ENCODE assay signal across 7 cellular contexts in genomic region chr6:26199773-26200728, GRCh38.
DNase-seq lines count a peak whose midpoint lies in the region; ATAC-seq and TF ChIP-seq lines count a peak whose summit lies in the region.

No MANE protein-coding gene starts in this region.

- CTCF ChIA-PET in MCF 10A (lab: Yijun Ruan, JAX): interaction anchor here (0.6 to 2.9 kb wide), 6 partner anchors 17 to 169 kb away, joined by 3 to 20 read pairs (median 4); a partner anchor contains a TSS

- H3K27ac Mint-ChIP-seq in MCF 10A (ENCODE audit: low read depth, unreplicated experiment): peak overlapping the region; percentile 96

- peak; percentile 83 for TF ChIP-seq POLR2A in GM19193 (IDR thresholded peaks at IDR 0.05; ENCODE audit: extremely low read depth, insufficient read depth, insufficient read length)
- TF ChIP-seq POLR2A in uterus (IDR thresholded peaks at IDR 0.05): no peak

- BruUV-seq in MCF 10A (replicated peaks; lab: Mats Ljungman, UMichigan): TSS peak; percentile 86

- H3K36me3 Mint-ChIP-seq in MCF 10A (ENCODE audit: insufficient read depth, unreplicated experiment): peaks cover 36% of the 10 kb centered on the region

- H3K9me3 ChIP-seq in lower lobe of right lung (no peaks in the 10 kb centered on the region), uterus (no peaks in the 10 kb centered on the region)

- peaks cover 8% of the 10 kb centered on the region for H3K4me1 ChIP-seq in lower lobe of right lung
- H3K4me1 ChIP-seq in uterus: no peaks in the 10 kb centered on the region

- no peak for ATAC-seq in lower lobe of right lung

- H3K27ac ChIP-seq in lower lobe of right lung (peak overlapping the region; percentile 97), uterus (peak overlapping the region; percentile 91 to 99)

- DNase-seq in NCI-H526 treated with DMSO at 0.1 percent for 48 hours (lab: John Stamatoyannopoulos, UW) (peak; percentile 73), MCF 10A (ENCODE audit: unreplicated experiment) (no peak), lower lobe of right lung (peak; percentile 64), uterus (no peak), retina (no peak)
- no peak for DNase-seq in stimulated activated CD4-positive, alpha-beta T cell treated with anti-CD3 and anti-CD28 coated beads, Interleukin-4, amount 100 ng/mL, for 1 hour

- H3K4me1 Mint-ChIP-seq in MCF 10A (ENCODE audit: insufficient read depth, unreplicated experiment): peaks cover 20% of the 10 kb centered on the region

- no peaks in the 10 kb centered on the region for H3K36me3 ChIP-seq in lower lobe of right lung
- H3K36me3 ChIP-seq in uterus: no peaks in the 10 kb centered on the region

- no peaks in the 10 kb centered on the region for H3K9me3 Mint-ChIP-seq in MCF 10A (ENCODE audit: unreplicated experiment)

- no peaks in the 10 kb centered on the region for H3K27me3 Mint-ChIP-seq in MCF 10A (ENCODE audit: insufficient read depth, unreplicated experiment)

- H3K4me3 ChIP-seq in lower lobe of right lung: peak overlapping the region; percentile 62
- peak overlapping the region; percentile 54 to 61 for H3K4me3 ChIP-seq in uterus

- POLR2A ChIA-PET in MCF 10A (lab: Yijun Ruan, JAX): interaction anchor here (0.7 to 19.0 kb wide), 49 partner anchors 7 to 1694 kb away, joined by 3 to 1160 read pairs (median 21); partner anchors contain the start of gene HMGN4

- peaks cover 71% of the 10 kb centered on the region for H3K27me3 ChIP-seq in lower lobe of right lung (ENCODE audit: low read depth)
- H3K27me3 ChIP-seq in uterus: peaks cover 0 to 3% of the 10 kb centered on the region in 2 donors

- H3K4me3 Mint-ChIP-seq in MCF 10A (ENCODE audit: unreplicated experiment): peak overlapping the region; percentile 93

- TF ChIP-seq CTCF in MCF 10A (IDR thresholded peaks at IDR 0.05; ENCODE audit: unreplicated experiment) (no peak), lower lobe of right lung (IDR thresholded peaks at IDR 0.05) (no peak), uterus (IDR thresholded peaks at IDR 0.05) (no peak)

- intact Hi-C loops in MCF 10A (cut with micrococcal nuclease) (loop anchor here (1.0 to 5.0 kb wide), 5 partner anchors 16 to 947 kb away; a partner anchor contains a TSS), lower lobe of right lung (cut with DNase I) (no loop called here), uterus (cut with DNase I; ENCODE audit: low total_unique reads) (loop anchor here (10.0 kb wide), 1 partner anchor 75 kb away; a partner anchor contains a TSS)

Comparison
In these comparisons a context has a peak if more than half of its experiments do, and no peak if none do; other contexts are left out.
1. DNase-seq: peak in NCI-H526 treated with DMSO at 0.1 percent for 48 hours (single experiment) and lower lobe of right lung (single experiment); none in MCF 10A (single experiment), uterus (0 of 2), retina (single experiment) and stimulated activated CD4-positive, alpha-beta T cell treated with anti-CD3 and anti-CD28 coated beads, Interleukin-4, amount 100 ng/mL, for 1 hour (single experiment).